ENCODE assay signal across 11 cellular contexts in the genomic region with DNA sequence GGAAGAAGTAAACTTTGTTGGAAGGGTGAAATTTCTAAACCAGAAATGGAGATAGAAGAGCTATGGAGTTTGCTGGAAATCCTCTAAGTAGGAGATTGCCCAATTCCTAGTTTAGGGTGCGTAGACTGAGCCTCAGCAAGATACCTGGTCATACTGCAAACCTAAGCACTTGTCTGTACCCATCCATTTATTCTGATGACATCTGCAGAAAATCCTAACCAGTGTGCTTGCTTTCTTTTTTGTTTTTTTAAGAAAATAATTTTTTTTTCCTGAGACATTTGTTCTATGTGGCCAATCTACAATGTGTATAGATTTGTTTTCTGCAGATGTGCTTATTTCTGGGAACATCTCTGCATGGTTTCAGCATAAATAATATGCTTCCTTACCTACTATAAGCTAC.
"Had no signal": no experiment of that assay in that cellular context is flagged by ENCODE, and none has a peak within 500 bp of the region (broad histone marks: within the 10 kb centered on the region; RNA-seq: fewer than 3 reads in every experiment).

No MANE protein-coding gene starts in this region.

- H3K4me2 ChIP-seq: GM23338 had no signal

- H3K9ac ChIP-seq: GM23248 had no signal

- H3K4me3 ChIP-seq: GM23248, GM23338, HAP-1 had no signal

- ATAC-seq: GM23338, HCT116 had no signal

- H3K36me3 ChIP-seq: HAP-1 had no signal

- FAIRE-seq: H1, H54 had no signal

- H2AFZ ChIP-seq: GM23248, GM23338 had no signal

- DNase-seq: GM23248, GOT3, H7, H9, HCEC 1CT, HFFc6 had no signal

- H3K9me3 ChIP-seq: HAP-1 had no signal

- H3K27ac ChIP-seq: GM23248 had no signal
